ENCODE assay signal across 17 cellular contexts in genomic region chr5:137831526-137831925, GRCh38. TPM values are rescaled to one million over a fixed set of nuclear protein-coding genes. Genes with fewer than 3 reads are reported as not detected.
DNase-seq lines count a peak whose midpoint lies in the region; ATAC-seq and TF ChIP-seq lines count a peak whose summit lies in the region.
"Had no signal": no experiment of that assay in that cellular context is flagged by ENCODE, and none has a peak within 500 bp of the region (broad histone marks: within the 10 kb centered on the region; RNA-seq: fewer than 3 reads in every experiment).

No MANE protein-coding gene starts in this region.

- H3K27me3 ChIP-seq in tibial artery, result no peaks in the 10 kb centered on the region
- H3K27me3 ChIP-seq: SJSA1, spleen had no signal

- no peaks in the 10 kb centered on the region for H3K9me3 ChIP-seq in tibial artery
- H3K9me3 ChIP-seq: HAP-1, SJSA1 had no signal

- peaks cover 0 to 47% (median 10%) of the 10 kb centered on the region in 4 donors for H3K4me1 ChIP-seq in tibial artery
- H3K4me1 ChIP-seq: spleen had no signal

- H3K4me3 ChIP-seq in coronary artery (no peak overlapping the region), tibial artery (no peak overlapping the region)
- H3K4me3 ChIP-seq: HAP-1, SJSA1, spleen had no signal

- ATAC-seq in left cardiac atrium, result peak; percentile 33 to 57
- ATAC-seq in GM21529 (IDR thresholded peaks at IDR 0.05; ENCODE audit: unreplicated experiment), result no peak
- ATAC-seq: activated naive CD8-positive, alpha-beta T cell treated with anti-CD3 and anti-CD28 coated beads, Interleukin-2, amount 50 U/mL, for 24 hours; stimulated activated naive CD8-positive, alpha-beta T cell treated with anti-CD3 and anti-CD28 coated beads, Interleukin-15, Interleukin-2, amounts not matched to agents 100 U/mL and 50 U/mL, for 24 hours had no signal

- H3K27ac ChIP-seq in coronary artery, result peak overlapping the region; percentile 9 to 25
- peak overlapping the region in 1 of 2 donors; percentile 46 for H3K27ac ChIP-seq in tibial artery
- H3K27ac ChIP-seq: SJSA1, spleen had no signal

- intact Hi-C loops in left cardiac atrium (cut with DNase I), result no loop called here
- intact Hi-C loops in tibial artery (cut with DNase I; ENCODE audit: low total_unique reads), result no loop called here

- H3K36me3 ChIP-seq in tibial artery, result no peaks in the 10 kb centered on the region
- H3K36me3 ChIP-seq: HAP-1, SJSA1, spleen had no signal

- no peak for TF ChIP-seq CTCF in coronary artery (IDR thresholded peaks at IDR 0.05)
- peak; percentile 38 to 58 for TF ChIP-seq CTCF in tibial artery (IDR thresholded peaks at IDR 0.05)

- peak; percentile 9 for DNase-seq in MV-4-11 (lab: John Stamatoyannopoulos, UW)
- DNase-seq in coronary artery (ENCODE audit: low spot score), result no peak
- DNase-seq in left cardiac atrium, result no peak
- no peak for DNase-seq in tibial artery
- no peak for DNase-seq in kidney tubule cell (ENCODE audit: low spot score)
- DNase-seq in AML-193 (lab: John Stamatoyannopoulos, UW), result no peak
- DNase-seq: activated CD4-positive, alpha-beta T cell treated with anti-CD3 and anti-CD28 coated beads, Interleukin-2, amount 50 U/mL, for 4 hours; activated naive CD8-positive, alpha-beta T cell treated with anti-CD3 and anti-CD28 coated beads, Interleukin-2, amount 50 U/mL, for 24 hours; C1 segment of cervical spinal cord; erythroblast; NCI-H1417; NCI-H345; spleen; stimulated activated naive CD8-positive, alpha-beta T cell treated with anti-CD3 and anti-CD28 coated beads, Interleukin-15, Interleukin-2, amounts not matched to agents 100 U/mL and 50 U/mL, for 24 hours had no signal

RNA-seq across cellular contexts. Expression of gene MYOT, which starts 36.1 kb away (rescaled TPM):
- 100 to 1,000 TPM in 1 of 2 donors, 10 to 100 TPM in 1; 90.8 to 117 TPM for total RNA-seq in left cardiac atrium
- total RNA-seq: SJSA1 had no signal

RNA-seq across cellular contexts. Expression of gene PKD2L2, which starts 57.7 kb away (rescaled TPM):
- under 1 TPM; 0.24 to 0.52 TPM for total RNA-seq in left cardiac atrium
- total RNA-seq: SJSA1 had no signal
